ENCODE assay signal across 8 cellular contexts in genomic region chr2:127859712-127860085, GRCh38. TPM values are rescaled to one million over a fixed set of nuclear protein-coding genes. Genes with fewer than 3 reads are reported as not detected.
A peak's percentile ranks its signal among the peaks of the same experiment; 100 is the strongest.
DNase-seq lines count a peak whose midpoint lies in the region; ATAC-seq and TF ChIP-seq lines count a peak whose summit lies in the region.

No MANE protein-coding gene starts in this region.

- H3K4me1 Mint-ChIP-seq in activated T-helper 1 cell treated with anti-CD3 and anti-CD28 coated beads, Interleukin-12 subunit alpha, Interleukin-12 subunit beta, Interleukin-2, Interleukin-4 antibody, amounts not matched to agents 30 ng/mL and 10 ng/mL and 1 ng/mL, durations not matched to agents 14 hours and 24 hours and 36 hours (ENCODE audit: low read depth): peaks cover 9% of the 10 kb centered on the region

- peak overlapping the region in 27 of 59 donors; percentile 2 to 61 (median 41) for H3K27ac ChIP-seq in dorsolateral prefrontal cortex

- no peaks in the 10 kb centered on the region for H3K9me3 ChIP-seq in iPS-18c (ENCODE audit: control insufficient read depth, insufficient read depth, low read length)

- DNase-seq in DMS53 treated with DMSO at 0.1 percent for 48 hours (lab: John Stamatoyannopoulos, UW; ENCODE audit: unreplicated experiment) (peak; percentile 70), NCI-H526 (lab: John Stamatoyannopoulos, UW) (peak; percentile 50 to 81), dorsolateral prefrontal cortex (no peak)
- peak; percentile 33 for DNase-seq in activated T-helper 1 cell treated with anti-CD3 and anti-CD28 coated beads, Interleukin-12 subunit alpha, Interleukin-12 subunit beta, Interleukin-2, Interleukin-4 antibody, amounts not matched to agents 30 ng/mL and 10 ng/mL and 1 ng/mL, durations not matched to agents 14 hours and 24 hours and 36 hours (ENCODE audit: low spot score)
- peak in 2 of 3 experiments; percentile 22 to 40 for DNase-seq in stimulated activated CD4-positive, alpha-beta T cell treated with anti-CD3 and anti-CD28 coated beads, TNF-alpha, amount 100 ng/mL, for 24 hours (ENCODE audit: low read depth in 3 of 3)

- peak overlapping the region; percentile 66 for H3K4me3 Mint-ChIP-seq in activated T-helper 1 cell treated with anti-CD3 and anti-CD28 coated beads, Interleukin-12 subunit alpha, Interleukin-12 subunit beta, Interleukin-2, Interleukin-4 antibody, amounts not matched to agents 30 ng/mL and 10 ng/mL and 1 ng/mL, durations not matched to agents 14 hours and 24 hours and 36 hours

- H3K27me3 Mint-ChIP-seq in activated T-helper 1 cell treated with anti-CD3 and anti-CD28 coated beads, Interleukin-12 subunit alpha, Interleukin-12 subunit beta, Interleukin-2, Interleukin-4 antibody, amounts not matched to agents 30 ng/mL and 10 ng/mL and 1 ng/mL, durations not matched to agents 14 hours and 24 hours and 36 hours (ENCODE audit: insufficient read depth): no peaks in the 10 kb centered on the region

- H3K27ac Mint-ChIP-seq in activated T-helper 1 cell treated with anti-CD3 and anti-CD28 coated beads, Interleukin-12 subunit alpha, Interleukin-12 subunit beta, Interleukin-2, Interleukin-4 antibody, amounts not matched to agents 30 ng/mL and 10 ng/mL and 1 ng/mL, durations not matched to agents 14 hours and 24 hours and 36 hours: no peak overlapping the region

- TF ChIP-seq CTCF in dorsolateral prefrontal cortex (IDR thresholded peaks at IDR 0.05 in 54 of 56, conservative IDR thresholded peaks at IDR 0.05 in 2 of 56; ENCODE audit: low read depth in 1 of 56, partially characterized antibody in 56 of 56): no peak

- H3K4me3 ChIP-seq in iPS-18c (ENCODE audit: insufficient read depth, low read depth, low read length): peak overlapping the region; percentile 31; the same call in 1 of the 2 replicates
- H3K4me3 ChIP-seq in dorsolateral prefrontal cortex: peak overlapping the region in 1 of 59 donors; percentile 4

- intact Hi-C loops in activated T-helper 1 cell treated with anti-CD3 and anti-CD28 coated beads, Interleukin-12 subunit alpha, Interleukin-12 subunit beta, Interleukin-2, Interleukin-4 antibody, amounts not matched to agents 30 ng/mL and 10 ng/mL and 1 ng/mL, durations not matched to agents 14 hours and 24 hours and 36 hours (cut with micrococcal nuclease): no loop called here
- intact Hi-C loops in dorsolateral prefrontal cortex (cut with DNase I): loop anchor here (2.0 kb wide), 1 partner anchor 25 kb away; the partner anchor contains the start of gene AMMECR1L (in 2 of the 2)

- peaks cover 26% of the 10 kb centered on the region for H3K36me3 Mint-ChIP-seq in activated T-helper 1 cell treated with anti-CD3 and anti-CD28 coated beads, Interleukin-12 subunit alpha, Interleukin-12 subunit beta, Interleukin-2, Interleukin-4 antibody, amounts not matched to agents 30 ng/mL and 10 ng/mL and 1 ng/mL, durations not matched to agents 14 hours and 24 hours and 36 hours (ENCODE audit: low read depth)

- no peak for ATAC-seq in SK-N-SH treated with all-trans-retinoic acid at 6 μM for 48 hours
- no peak for ATAC-seq in GM21786 (IDR thresholded peaks at IDR 0.05; ENCODE audit: unreplicated experiment)

- no peaks in the 10 kb centered on the region for H3K27me3 ChIP-seq in dorsolateral prefrontal cortex

- no peaks in the 10 kb centered on the region for H3K9me3 Mint-ChIP-seq in activated T-helper 1 cell treated with anti-CD3 and anti-CD28 coated beads, Interleukin-12 subunit alpha, Interleukin-12 subunit beta, Interleukin-2, Interleukin-4 antibody, amounts not matched to agents 30 ng/mL and 10 ng/mL and 1 ng/mL, durations not matched to agents 14 hours and 24 hours and 36 hours

TF ChIP-seq in SK-N-SH treated with all-trans-retinoic acid at 6 μM for 48 hours, 23 proteins besides CTCF, POLR2A, EP300 and RAD21:
- TF ChIP-seq ZC3H10 (CRISPR knock-in tag; IDR thresholded peaks at IDR 0.05) (no peak), OSR1 (CRISPR knock-in tag; IDR thresholded peaks at IDR 0.05) (no peak), ARNTL (CRISPR knock-in tag; IDR thresholded peaks at IDR 0.05; ENCODE audit: borderline replicate concordance, low read depth) (no peak), CREB5 (CRISPR knock-in tag; IDR thresholded peaks at IDR 0.05; ENCODE audit: low read depth) (no peak), ZFP3 (CRISPR knock-in tag; IDR thresholded peaks at IDR 0.05) (no peak), CSRNP3 (CRISPR knock-in tag; IDR thresholded peaks at IDR 0.05) (no peak), PATZ1 (CRISPR knock-in tag; IDR thresholded peaks at IDR 0.05; ENCODE audit: borderline replicate concordance) (no peak), PPARA (CRISPR knock-in tag; IDR thresholded peaks at IDR 0.05; ENCODE audit: borderline replicate concordance) (no peak), BACH2 (CRISPR knock-in tag; IDR thresholded peaks at IDR 0.05; ENCODE audit: borderline replicate concordance) (no peak), ZNF8 (CRISPR knock-in tag; IDR thresholded peaks at IDR 0.05) (no peak), SNAI2 (CRISPR knock-in tag; IDR thresholded peaks at IDR 0.05) (no peak), ZNF565 (CRISPR knock-in tag; conservative IDR thresholded peaks at IDR 0.05; ENCODE audit: low read depth) (no peak), ISL1 (CRISPR knock-in tag; IDR thresholded peaks at IDR 0.05) (no peak)

RNA-seq across cellular contexts. Expression of gene POLR2D, which starts 1.7 kb away (rescaled TPM):
- total RNA-seq in activated T-helper 1 cell treated with anti-CD3 and anti-CD28 coated beads, Interleukin-12 subunit alpha, Interleukin-12 subunit beta, Interleukin-2, Interleukin-4 antibody, amounts not matched to agents 30 ng/mL and 10 ng/mL and 1 ng/mL, durations not matched to agents 14 hours and 24 hours and 36 hours: 78.3 and 79.8 TPM in 2 replicates
- 10 to 100 TPM; 21.1 to 37.4 (median 27.9) TPM for total RNA-seq in dorsolateral prefrontal cortex

RNA-seq across cellular contexts. Expression of gene AMMECR1L, which starts 26.1 kb away (rescaled TPM):
- 21.6 and 22.2 TPM in 2 replicates for total RNA-seq in activated T-helper 1 cell treated with anti-CD3 and anti-CD28 coated beads, Interleukin-12 subunit alpha, Interleukin-12 subunit beta, Interleukin-2, Interleukin-4 antibody, amounts not matched to agents 30 ng/mL and 10 ng/mL and 1 ng/mL, durations not matched to agents 14 hours and 24 hours and 36 hours
- 10 to 100 TPM in 110 of 120 experiments, 1 to 10 TPM in 10; 8.9 to 15.1 (median 11.5) TPM for total RNA-seq in dorsolateral prefrontal cortex

RNA-seq across cellular contexts. Expression of gene WDR33, which starts 48.7 kb away (rescaled TPM):
- total RNA-seq in activated T-helper 1 cell treated with anti-CD3 and anti-CD28 coated beads, Interleukin-12 subunit alpha, Interleukin-12 subunit beta, Interleukin-2, Interleukin-4 antibody, amounts not matched to agents 30 ng/mL and 10 ng/mL and 1 ng/mL, durations not matched to agents 14 hours and 24 hours and 36 hours: 81.0 and 82.4 TPM in 2 replicates
- 10 to 100 TPM; 42.2 to 70.5 (median 56.0) TPM for total RNA-seq in dorsolateral prefrontal cortex

Comparison
In these comparisons a context has a peak if more than half of its experiments do, and no peak if none do; other contexts are left out.
1. DNase-seq: peak in DMS53 treated with DMSO at 0.1 percent for 48 hours (single experiment), NCI-H526 (2 of 2), activated T-helper 1 cell treated with anti-CD3 and anti-CD28 coated beads, Interleukin-12 subunit alpha, Interleukin-12 subunit beta, Interleukin-2, Interleukin-4 antibody, amounts not matched to agents 30 ng/mL and 10 ng/mL and 1 ng/mL, durations not matched to agents 14 hours and 24 hours and 36 hours (single experiment) and stimulated activated CD4-positive, alpha-beta T cell treated with anti-CD3 and anti-CD28 coated beads, TNF-alpha, amount 100 ng/mL, for 24 hours (2 of 3); none in dorsolateral prefrontal cortex (0 of 10).